Comparison of ENCODE assay signal across 12 cellular contexts in the genomic region with DNA sequence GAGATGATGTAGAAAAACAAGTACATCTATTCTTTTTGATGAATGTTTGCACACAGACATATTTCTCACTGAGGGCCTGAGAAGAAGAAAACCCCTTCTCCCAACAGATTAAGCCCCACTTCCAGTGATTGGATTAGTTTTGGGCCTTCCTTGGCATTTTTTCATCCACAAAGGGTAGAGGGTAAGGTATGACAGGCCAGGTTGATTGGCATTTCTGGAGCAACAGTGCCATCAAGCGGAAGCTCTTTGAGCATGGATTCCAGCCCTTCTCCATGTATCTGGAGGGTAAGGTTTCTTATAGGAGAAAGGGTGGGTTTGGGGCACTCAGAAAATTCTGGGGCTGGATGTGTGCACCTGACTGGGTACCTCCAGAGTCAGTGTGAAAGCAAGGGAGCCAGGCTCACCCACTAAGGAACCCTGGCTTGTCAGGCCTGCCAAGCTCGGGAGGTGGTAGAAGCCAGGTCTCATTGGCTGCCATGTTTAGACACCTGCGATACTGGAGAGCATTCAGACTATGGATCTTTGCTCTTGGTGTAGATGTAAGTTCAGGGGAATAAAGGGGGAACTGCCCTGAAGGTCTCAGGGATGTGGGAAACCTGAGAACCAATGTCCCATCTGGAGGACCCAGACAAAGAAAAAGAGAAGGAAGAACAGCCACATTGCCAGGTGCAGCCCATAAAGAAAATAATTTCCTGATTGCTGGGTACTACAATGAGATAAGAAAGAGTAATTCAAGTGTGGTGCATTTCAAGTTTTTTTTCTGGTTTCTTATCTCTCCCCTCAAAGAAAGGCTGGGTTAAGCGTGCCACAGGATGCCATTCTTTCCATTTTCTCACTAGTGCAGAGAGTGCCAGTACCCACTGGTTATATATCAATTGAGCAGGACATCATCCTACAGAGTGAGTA.
A peak's percentile ranks its signal among the peaks of the same experiment; 100 is the strongest.
DNase-seq lines count a peak whose midpoint lies in the region; ATAC-seq, FAIRE-seq and TF ChIP-seq lines count a peak whose summit lies in the region.
"Had no signal": no experiment of that assay in that cellular context is flagged by ENCODE, and none has a peak within 500 bp of the region (broad histone marks: within the 10 kb centered on the region; RNA-seq: fewer than 3 reads in every experiment).

No MANE protein-coding gene starts in this region.

- H3K4me1 Mint-ChIP-seq in CD8-positive, alpha-beta memory T cell = no peaks in the 10 kb centered on the region
- H3K4me1 Mint-ChIP-seq: activated CD8-positive, alpha-beta memory T cell treated with anti-CD3 and anti-CD28 coated beads, Interleukin-2, amount 10 ng/mL, durations not matched to agents 7 days and 5 days had no signal

- FAIRE-seq in bronchial epithelial cell (lab: Jason Lieb, UNC) = peak; percentile 36
- FAIRE-seq: TTC549 had no signal

- H2AFZ ChIP-seq in neuronal stem cell (ENCODE audit: low read length) = no peak overlapping the region

- CTCF ChIA-PET in CD8-positive, alpha-beta memory T cell (lab: Charles Lee) = no interaction called here

- no peaks in the 10 kb centered on the region for H3K36me3 Mint-ChIP-seq in CD8-positive, alpha-beta memory T cell
- H3K36me3 Mint-ChIP-seq: activated CD8-positive, alpha-beta memory T cell treated with anti-CD3 and anti-CD28 coated beads, Interleukin-2, amount 10 ng/mL, durations not matched to agents 7 days and 5 days had no signal

- peaks cover 0 to 3% of the 10 kb centered on the region in 2 donors for H3K9me3 ChIP-seq in neuronal stem cell (replicated peaks in 1 of 2; ENCODE audit: control insufficient read depth in 2 of 2, insufficient read depth in 1 of 2, low read depth in 1 of 2, low read length in 2 of 2)
- H3K9me3 ChIP-seq in CD8-positive, alpha-beta memory T cell (ENCODE audit: low read length) = no peaks in the 10 kb centered on the region
- H3K9me3 ChIP-seq: Peyer's patch had no signal

- no peak overlapping the region for H4K8ac ChIP-seq in neuronal stem cell (ENCODE audit: low read depth, low read length)

- peaks cover 0 to 7% (median 4%) of the 10 kb centered on the region in 5 donors for H3K9me3 Mint-ChIP-seq in CD8-positive, alpha-beta memory T cell

- no peak overlapping the region for H2BK12ac ChIP-seq in neuronal stem cell (ENCODE audit: low read length)

- H3K4me3 Mint-ChIP-seq in CD8-positive, alpha-beta memory T cell = no peak overlapping the region
- H3K4me3 Mint-ChIP-seq: activated CD8-positive, alpha-beta memory T cell treated with anti-CD3 and anti-CD28 coated beads, Interleukin-2, amount 10 ng/mL, durations not matched to agents 7 days and 5 days had no signal

- H3K4me3 ChIP-seq in bronchial epithelial cell (ENCODE audit: low read depth, low read length) (no peak overlapping the region), neuronal stem cell (ENCODE audit: low read length in 2 of 2) (no peak overlapping the region)
- H3K4me3 ChIP-seq in CD8-positive, alpha-beta memory T cell (ENCODE audit: low read length) = no peak overlapping the region
- H3K4me3 ChIP-seq: Peyer's patch had no signal

- H3K23ac ChIP-seq in neuronal stem cell (ENCODE audit: low read depth, low read length, poor library complexity) = no peak overlapping the region

- H3K36me3 ChIP-seq in bronchial epithelial cell (ENCODE audit: control insufficient read depth, insufficient read depth, low read length) (no peaks in the 10 kb centered on the region), neuronal stem cell (replicated peaks in 1 of 2; ENCODE audit: control insufficient read depth in 2 of 2, insufficient read depth in 2 of 2, low read length in 2 of 2) (peaks cover 0 to 2% of the 10 kb centered on the region in 2 donors)
- no peaks in the 10 kb centered on the region for H3K36me3 ChIP-seq in CD8-positive, alpha-beta memory T cell (ENCODE audit: insufficient read depth, low read length)
- H3K36me3 ChIP-seq: Peyer's patch had no signal

- TF ChIP-seq CTCF in C4-2B (conservative IDR thresholded peaks at IDR 0.05) (peak; percentile 62), bronchial epithelial cell (IDR thresholded peaks at IDR 0.05; ENCODE audit: insufficient read depth, low read length, severe bottlenecking) (no peak)

- no peak overlapping the region for H3K18ac ChIP-seq in neuronal stem cell (ENCODE audit: low read length)

- peaks cover 3% of the 10 kb centered on the region for H3K79me1 ChIP-seq in neuronal stem cell (ENCODE audit: low read depth, low read length)

- no peak overlapping the region for H3K9ac ChIP-seq in neuronal stem cell (ENCODE audit: low read depth, low read length, poor library complexity)

- POLR2A ChIA-PET in CD8-positive, alpha-beta memory T cell (lab: Charles Lee) = no interaction called here

- no peak overlapping the region for H2AK5ac ChIP-seq in neuronal stem cell (ENCODE audit: low read depth, low read length)

- no peak overlapping the region for H4K91ac ChIP-seq in neuronal stem cell (ENCODE audit: low read depth, low read length, poor library complexity)

- no peaks in the 10 kb centered on the region for H3K27me3 ChIP-seq in bronchial epithelial cell (ENCODE audit: control insufficient read depth, insufficient read depth, low read length)
- H3K27me3 ChIP-seq in neuronal stem cell (ENCODE audit: control insufficient read depth in 3 of 3, insufficient read depth in 3 of 3, low read depth in 1 of 3, low read length in 3 of 3) = peaks cover 0 to 45% (median 0%) of the 10 kb centered on the region in 3 experiments
- H3K27me3 ChIP-seq in CD8-positive, alpha-beta memory T cell (ENCODE audit: insufficient read depth, low read length, poor library complexity, severe bottlenecking) = no peaks in the 10 kb centered on the region
- H3K27me3 ChIP-seq: Peyer's patch had no signal

- no peak overlapping the region for H2BK120ac ChIP-seq in neuronal stem cell (ENCODE audit: low read depth, low read length)

- ATAC-seq in GM19438 (IDR thresholded peaks at IDR 0.05; ENCODE audit: low read depth, unreplicated experiment) = peak; percentile 43
- ATAC-seq: activated CD8-positive, alpha-beta memory T cell treated with anti-CD3 and anti-CD28 coated beads, Interleukin-2, amount 10 ng/mL, durations not matched to agents 7 days and 5 days had no signal

- H2BK15ac ChIP-seq in neuronal stem cell (ENCODE audit: low read length) = no peak overlapping the region

- no peak overlapping the region; the same call in 1 of the 2 replicates for H3K27ac ChIP-seq in C4-2B
- H3K27ac ChIP-seq in neuronal stem cell (replicated peaks; ENCODE audit: low read length) = no peak overlapping the region
- no peak overlapping the region for H3K27ac ChIP-seq in CD8-positive, alpha-beta memory T cell (ENCODE audit: low read depth, low read length)
- H3K27ac ChIP-seq: Peyer's patch had no signal

- WGBS in neuronal stem cell (ENCODE audit: extremely low coverage in 2 of 2, insufficient read length in 2 of 2, insufficient replicate concordance in 1 of 2), 2 donors = no CpG with 5 or more reads among the region's 4 CpGs

- H3K27me3 Mint-ChIP-seq in CD8-positive, alpha-beta memory T cell = peaks cover 0 to 13% of the 10 kb centered on the region in 2 donors
- H3K27me3 Mint-ChIP-seq: activated CD8-positive, alpha-beta memory T cell treated with anti-CD3 and anti-CD28 coated beads, Interleukin-2, amount 10 ng/mL, durations not matched to agents 7 days and 5 days had no signal

- DNase-seq in NCI-H1694 (lab: John Stamatoyannopoulos, UW) (peak; percentile 64), bronchial epithelial cell (ENCODE audit: low read depth) (no peak), mesenteric fat pad (ENCODE audit: low spot score) (no peak), NK-92 (lab: John Stamatoyannopoulos, UW; ENCODE audit: unreplicated experiment) (no peak), neuronal stem cell (ENCODE audit: low spot score) (no peak)
- DNase-seq in CD8-positive, alpha-beta memory T cell = no peak
- DNase-seq: activated CD8-positive, alpha-beta memory T cell treated with anti-CD3 and anti-CD28 coated beads, Interleukin-2, amount 10 ng/mL, durations not matched to agents 7 days and 5 days; stimulated activated CD4-positive, alpha-beta T cell treated with anti-CD3 and anti-CD28 coated beads, Interleukin-4, amount 100 ng/mL, for 24 hours had no signal

- no peaks in the 10 kb centered on the region for H3K4me1 ChIP-seq in neuronal stem cell (ENCODE audit: control insufficient read depth in 2 of 2, insufficient read depth in 1 of 2, low read depth in 1 of 2, low read length in 2 of 2)
- no peaks in the 10 kb centered on the region for H3K4me1 ChIP-seq in CD8-positive, alpha-beta memory T cell (ENCODE audit: insufficient read depth, low read length)
- H3K4me1 ChIP-seq: Peyer's patch had no signal

- no peak overlapping the region for H3K4ac ChIP-seq in neuronal stem cell (ENCODE audit: low read length)

- no peak overlapping the region for H2BK5ac ChIP-seq in neuronal stem cell (ENCODE audit: low read length)

- no peak overlapping the region for H3K14ac ChIP-seq in neuronal stem cell (ENCODE audit: low read length)

- peak overlapping the region in 1 of 8 donors; percentile 38 for H3K27ac Mint-ChIP-seq in CD8-positive, alpha-beta memory T cell
- H3K27ac Mint-ChIP-seq: activated CD8-positive, alpha-beta memory T cell treated with anti-CD3 and anti-CD28 coated beads, Interleukin-2, amount 10 ng/mL, durations not matched to agents 7 days and 5 days had no signal

- H3K4me2 ChIP-seq in neuronal stem cell (ENCODE audit: insufficient read depth, low read length, poor library complexity, severe bottlenecking) = no peak overlapping the region
